In the genomic region with DNA sequence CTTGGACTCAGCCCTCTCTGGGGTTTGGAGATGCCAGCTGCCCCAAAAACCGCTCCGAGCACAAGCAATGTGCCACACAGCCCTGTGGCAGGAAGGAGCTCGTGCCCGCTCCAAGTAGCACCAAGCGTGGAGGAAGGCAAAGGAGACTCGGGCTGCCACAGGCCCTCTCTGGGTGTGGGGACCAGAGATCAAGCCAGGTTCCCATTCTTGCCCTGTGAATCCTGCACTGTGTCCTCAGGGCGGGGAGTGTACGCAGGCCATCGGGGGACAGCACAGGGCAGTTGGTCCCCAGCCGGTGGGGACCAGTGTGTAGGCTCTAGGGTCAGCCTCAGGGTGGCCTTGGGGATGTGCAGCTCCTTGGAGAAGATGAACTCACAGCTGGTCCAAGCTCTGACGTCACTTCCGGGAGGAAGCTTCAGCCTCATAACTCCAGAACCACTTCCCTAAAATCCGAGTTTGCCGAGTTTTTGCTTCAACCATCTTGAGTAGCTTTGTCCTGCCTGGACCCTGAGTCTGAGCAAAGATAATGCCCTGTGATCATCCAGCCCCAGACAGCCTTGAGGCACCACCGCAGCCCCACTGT, we compare ENCODE assay signal across 16 cellular contexts. TPM values are rescaled to one million over a fixed set of nuclear protein-coding genes. Genes with fewer than 3 reads are reported as not detected.
A peak's percentile ranks its signal among the peaks of the same experiment; 100 is the strongest.
DNase-seq lines count a peak whose midpoint lies in the region; ATAC-seq, FAIRE-seq and TF ChIP-seq lines count a peak whose summit lies in the region.
"Had no signal": no experiment of that assay in that cellular context is flagged by ENCODE, and none has a peak within 500 bp of the region (broad histone marks: within the 10 kb centered on the region; RNA-seq: fewer than 3 reads in every experiment).

No MANE protein-coding gene starts in this region.

- H2AFZ ChIP-seq in K562 (ENCODE audit: low read depth, low read length) = peak overlapping the region; percentile 53; the same call in 1 of the 2 replicates

- CTCF ChIA-PET in K562 (lab: Yijun Ruan, JAX; ENCODE audit: low intra/inter-chr PET ratio) = no interaction called here

- intact Hi-C loops in K562 (cut with micrococcal nuclease) = no loop called here

- H3K36me3 ChIP-seq in K562 (ENCODE audit: control insufficient read depth, insufficient read depth, low read length) (no peaks in the 10 kb centered on the region), tibial nerve (no peaks in the 10 kb centered on the region)

- WGBS in K562 (ENCODE audit: insufficient coverage, low coverage, missing lambda C conversion rate) = 24% methylated on average over 11 of the region's 15 CpGs
- 78 to 86% methylated on average over 11 to 15 of the region's 15 CpGs for WGBS in tibial nerve, 2 donors

- H3K27me3 ChIP-seq in K562 (ENCODE audit: control insufficient read depth in 2 of 2, insufficient read depth in 2 of 2, low read length in 2 of 2) = peaks cover 13 to 48% of the 10 kb centered on the region in 2 experiments; a peak in 3 of 5 replicates
- no peaks in the 10 kb centered on the region for H3K27me3 ChIP-seq in tibial nerve

- H3K4me1 ChIP-seq in K562 (replicated peaks in 1 of 2; ENCODE audit: control insufficient read depth in 2 of 2, insufficient read depth in 2 of 2, low read length in 2 of 2) (peaks cover 0 to 8% of the 10 kb centered on the region in 2 experiments; a peak in 2 of 5 replicates), tibial nerve (no peaks in the 10 kb centered on the region)

- TF ChIP-seq RAD21 in K562 (CRISPR knock-in tag; conservative IDR thresholded peaks at IDR 0.05 in 1 of 2, IDR thresholded peaks at IDR 0.05 in 1 of 2) = no peak

- peak; percentile 12 for DNase-seq in GM12864 (ENCODE audit: low read depth)
- peak; percentile 56 for DNase-seq in NOMO-1 treated with dmso at 0.1 percent for 144 hours (lab: John Stamatoyannopoulos, UW; ENCODE audit: unreplicated experiment)
- peak; percentile 38 to 61 (median 52) for DNase-seq in K562 (ENCODE audit: extremely low read depth in 1 of 4, low spot score in 3 of 4)
- peak; percentile 16 for DNase-seq in pons (ENCODE audit: low spot score)
- DNase-seq in tibial nerve (ENCODE audit: low spot score in 2 of 2) = no peak
- no peak for DNase-seq in NCI-H2227 treated with DMSO at 0.1 percent for 48 hours (lab: John Stamatoyannopoulos, UW)
- no peak for DNase-seq in epidermal melanocyte (ENCODE audit: insufficient read length, low spot score)
- DNase-seq: activated CD8-positive, alpha-beta memory T cell treated with anti-CD3 and anti-CD28 coated beads, Interleukin-2, amount 50 U/mL, for 4 hours; central memory CD4-positive, alpha-beta T cell; NCI-H1092; NCI-H226 had no signal

- H3K4me2 ChIP-seq in K562 (ENCODE audit: insufficient read depth, low read length) = peak overlapping the region; percentile 40; the same call in 1 of the 2 replicates

- H3K4me3 ChIP-seq in GM12864 (ENCODE audit: low read depth, low read length) (no peak overlapping the region), K562 (no peak overlapping the region), tibial nerve (no peak overlapping the region)
- H3K4me3 ChIP-seq: lung, skin epidermis had no signal

- H3K9me3 ChIP-seq in K562 (replicated peaks; ENCODE audit: control insufficient read depth, insufficient read depth, low read depth, low read length) = no peaks in the 10 kb centered on the region
- no peaks in the 10 kb centered on the region for H3K9me3 ChIP-seq in tibial nerve

- no peak for TF ChIP-seq CTCF in GM12864 (IDR thresholded peaks at IDR 0.05; ENCODE audit: low read depth, low read length, missing control alignments)
- no peak for TF ChIP-seq CTCF in K562 (IDR thresholded peaks at IDR 0.05 in 2 of 3, conservative IDR thresholded peaks at IDR 0.05 in 1 of 3; ENCODE audit: insufficient read depth in 2 of 3, low read depth in 1 of 3, low read length in 3 of 3)
- TF ChIP-seq CTCF in tibial nerve (IDR thresholded peaks at IDR 0.05) = no peak

- H4K20me1 ChIP-seq in K562 (replicated peaks; ENCODE audit: control insufficient read depth, insufficient read depth, low read length) = no peaks in the 10 kb centered on the region; the same call in 1 of the 2 replicates

- TF ChIP-seq EP300 in K562 (IDR thresholded peaks at IDR 0.05; ENCODE audit: low read length) = no peak
- no peak for TF ChIP-seq EP300 in tibial nerve (IDR thresholded peaks at IDR 0.05)

- 0 out of 4 replicates have a peak overlapping the region, but pooled peaks of 1 of the 2 experiments have one; percentile 60 for H3K9ac ChIP-seq in K562 (ENCODE audit: insufficient read depth in 1 of 2, low read depth in 2 of 2, low read length in 2 of 2)

- POLR2A ChIA-PET in K562 (lab: Yijun Ruan, JAX) = interaction anchor here (1.0 kb wide), 1 partner anchor 18 kb away, joined by 3 read pairs; no protein-coding TSS in a partner anchor

- no TSS peak for BruUV-seq in K562 (replicated peaks; lab: Mats Ljungman, UMichigan)

- H3K79me2 ChIP-seq in K562 (ENCODE audit: control insufficient read depth, insufficient read depth, low read length) = no peaks in the 10 kb centered on the region

- FAIRE-seq in K562 (lab: Jason Lieb, UNC) = peak; percentile 75
- FAIRE-seq: RCC 7860 had no signal

- TF ChIP-seq POLR2A in K562 (conservative IDR thresholded peaks at IDR 0.05) (no peak), tibial nerve (IDR thresholded peaks at IDR 0.05) (no peak)

- peak; percentile 70 for ATAC-seq in K562
- ATAC-seq: activated naive CD4-positive, alpha-beta T cell treated with anti-CD3 and anti-CD28 coated beads, Interleukin-2, amount 50 U/mL, for 72 hours had no signal

- H3K9me1 ChIP-seq in K562 (ENCODE audit: control insufficient read depth, insufficient read depth, low read length) = no peaks in the 10 kb centered on the region

- in situ Hi-C loops in K562 (cut with MboI) = no loop called here

- H3K27ac ChIP-seq in K562 (ENCODE audit: extremely low read depth, low read depth, low read length) (no peak overlapping the region), tibial nerve (no peak overlapping the region)
- H3K27ac ChIP-seq: skin epidermis, VCaP had no signal

RNA-seq across cellular contexts. Expression of gene CPAMD8, which starts 9.3 kb away (rescaled TPM):
- total RNA-seq in K562 (2011; cell fraction: chromatin; rRNA removed; ENCODE audit: low replicate concordance) = 7.2 and 17.1 TPM in 2 replicates
- total RNA-seq in K562 (2011; cell fraction: nucleolus; rRNA removed) = 12.9 and 14.3 TPM in 2 replicates
- 12.8 and 15.2 TPM in 2 replicates for total RNA-seq in K562 (2011; cell fraction: nucleoplasm; rRNA removed)
- total RNA-seq in K562 (2014; rRNA removed) = 1.3 and 2.1 TPM in 2 replicates
- total RNA-seq in K562 (2014; rRNA removed; fragmentation: Illumina TruSeq; extraction: Trizol) = 0.29 and 0.69 TPM in 2 replicates
- total RNA-seq in K562 (2015; rRNA removed; fragmentation: Illumina TruSeq; extraction: Trizol) = 0.62 and 0.64 TPM in 2 replicates
- total RNA-seq in K562 (2021) = 1.5 and 2.0 TPM in 2 replicates
- 1.7 and 3.0 TPM in 2 replicates for polyA plus RNA-seq in K562 (2011; rRNA removed)
- polyA plus RNA-seq in K562 (2011; cell fraction: cytosol; rRNA removed) = 3.3 and 4.3 TPM in 2 replicates
- polyA plus RNA-seq in K562 (2011; cell fraction: nucleus; rRNA removed) = 7.2 and 7.8 TPM in 2 replicates
- polyA plus RNA-seq in K562 (2012) = 2.8 and 4.4 TPM in 2 replicates
- 1.1 and 1.9 TPM in 2 replicates for polyA plus RNA-seq in K562 (2014; fragmentation: Illumina TruSeq; extraction: Trizol)
- under 1 TPM; 0.20 TPM for polyA plus RNA-seq in K562 (2014; fragmentation: Nextera tagmentation; extraction: Ambion mirVana)
- 1.8 and 2.1 TPM in 2 replicates for polyA plus RNA-seq in K562 (2014; rRNA removed)
- polyA minus RNA-seq in K562 (2011; rRNA and poly(A)+ RNA removed) = 1.4 and 2.1 TPM in 2 replicates
- 1.1 and 4.8 TPM in 2 replicates for polyA minus RNA-seq in K562 (2011; cell fraction: cytosol; rRNA and poly(A)+ RNA removed)
- 2.7 and 5.3 TPM in 2 replicates for polyA minus RNA-seq in K562 (2011; cell fraction: nucleus; rRNA and poly(A)+ RNA removed)
- 10 to 100 TPM in 3 of 4 donors, 1 to 10 TPM in 1; 9.8 to 26.3 (median 14.4) TPM for total RNA-seq in tibial nerve

RNA-seq across cellular contexts. Expression of gene HAUS8, which starts 39.3 kb away (rescaled TPM):
- total RNA-seq in K562 (2011; cell fraction: chromatin; rRNA removed; ENCODE audit: low replicate concordance) = 66.7 and 93.9 TPM in 2 replicates
- 51.6 and 54.4 TPM in 2 replicates for total RNA-seq in K562 (2011; cell fraction: nucleolus; rRNA removed)
- total RNA-seq in K562 (2011; cell fraction: nucleoplasm; rRNA removed) = 56.7 and 58.4 TPM in 2 replicates
- total RNA-seq in K562 (2014; rRNA removed) = 23.3 and 28.2 TPM in 2 replicates
- 20.5 and 22.1 TPM in 2 replicates for total RNA-seq in K562 (2014; rRNA removed; fragmentation: Illumina TruSeq; extraction: Trizol)
- total RNA-seq in K562 (2015; rRNA removed; fragmentation: Illumina TruSeq; extraction: Trizol) = 22.6 and 22.8 TPM in 2 replicates
- total RNA-seq in K562 (2021) = 44.8 and 49.9 TPM in 2 replicates
- 36.0 and 37.0 TPM in 2 replicates for polyA plus RNA-seq in K562 (2011; rRNA removed)
- 21.9 and 29.0 TPM in 2 replicates for polyA plus RNA-seq in K562 (2011; cell fraction: cytosol; rRNA removed)
- polyA plus RNA-seq in K562 (2011; cell fraction: nucleus; rRNA removed) = 44.9 and 51.5 TPM in 2 replicates
- polyA plus RNA-seq in K562 (2012) = 22.9 and 35.2 TPM in 2 replicates
- 34.9 and 38.9 TPM in 2 replicates for polyA plus RNA-seq in K562 (2014; fragmentation: Illumina TruSeq; extraction: Trizol)
- 10 to 100 TPM; 34.5 to 53.2 TPM for polyA plus RNA-seq in K562 (2014; fragmentation: Nextera tagmentation; extraction: Ambion mirVana)
- 39.6 and 45.1 TPM in 2 replicates for polyA plus RNA-seq in K562 (2014; rRNA removed)
- polyA minus RNA-seq in K562 (2011; rRNA and poly(A)+ RNA removed) = 20.4 and 22.9 TPM in 2 replicates
- 18.8 and 19.5 TPM in 2 replicates for polyA minus RNA-seq in K562 (2011; cell fraction: cytosol; rRNA and poly(A)+ RNA removed)
- 14.0 and 19.4 TPM in 2 replicates for polyA minus RNA-seq in K562 (2011; cell fraction: nucleus; rRNA and poly(A)+ RNA removed)
- 10 to 100 TPM in 1 of 4 donors, 1 to 10 TPM in 3; 2.6 to 11.6 (median 4.3) TPM for total RNA-seq in tibial nerve

RNA-seq across cellular contexts. Expression of gene MYO9B, which starts 39.6 kb away (rescaled TPM):
- total RNA-seq in K562 (2011; cell fraction: chromatin; rRNA removed; ENCODE audit: low replicate concordance) = 236 and 527 TPM in 2 replicates
- 224 and 226 TPM in 2 replicates for total RNA-seq in K562 (2011; cell fraction: nucleolus; rRNA removed)
- 197 and 205 TPM in 2 replicates for total RNA-seq in K562 (2011; cell fraction: nucleoplasm; rRNA removed)
- 31.7 and 48.0 TPM in 2 replicates for total RNA-seq in K562 (2014; rRNA removed)
- total RNA-seq in K562 (2014; rRNA removed; fragmentation: Illumina TruSeq; extraction: Trizol) = 17.5 and 18.5 TPM in 2 replicates
- 23.0 and 23.5 TPM in 2 replicates for total RNA-seq in K562 (2015; rRNA removed; fragmentation: Illumina TruSeq; extraction: Trizol)
- total RNA-seq in K562 (2021) = 66.5 and 77.6 TPM in 2 replicates
- 18.7 and 38.8 TPM in 2 replicates for polyA plus RNA-seq in K562 (2011; rRNA removed)
- polyA plus RNA-seq in K562 (2011; cell fraction: cytosol; rRNA removed) = 18.1 and 19.7 TPM in 2 replicates
- 257 and 300 TPM in 2 replicates for polyA plus RNA-seq in K562 (2011; cell fraction: nucleus; rRNA removed)
- polyA plus RNA-seq in K562 (2012) = 42.8 and 67.6 TPM in 2 replicates
- 33.1 and 34.3 TPM in 2 replicates for polyA plus RNA-seq in K562 (2014; fragmentation: Illumina TruSeq; extraction: Trizol)
- polyA plus RNA-seq in K562 (2014; fragmentation: Nextera tagmentation; extraction: Ambion mirVana) = 1 to 10 TPM; 2.4 to 3.0 TPM
- 36.3 and 41.4 TPM in 2 replicates for polyA plus RNA-seq in K562 (2014; rRNA removed)
- polyA minus RNA-seq in K562 (2011; rRNA and poly(A)+ RNA removed) = 30.7 and 36.0 TPM in 2 replicates
- polyA minus RNA-seq in K562 (2011; cell fraction: cytosol; rRNA and poly(A)+ RNA removed) = 38.7 and 60.5 TPM in 2 replicates
- 78.2 and 87.4 TPM in 2 replicates for polyA minus RNA-seq in K562 (2011; cell fraction: nucleus; rRNA and poly(A)+ RNA removed)
- total RNA-seq in tibial nerve = 100 to 1,000 TPM in 3 of 4 donors, 10 to 100 TPM in 1; 61.7 to 201 (median 115) TPM

Comparison
In these comparisons a context has a peak if more than half of its experiments do, and no peak if none do; other contexts are left out.
1. DNase-seq: peak in GM12864 (single experiment), NOMO-1 treated with dmso at 0.1 percent for 144 hours (single experiment), K562 (4 of 4) and pons (single experiment); none in tibial nerve (0 of 2), NCI-H2227 treated with DMSO at 0.1 percent for 48 hours (single experiment) and epidermal melanocyte (single experiment).